In the genomic region with DNA sequence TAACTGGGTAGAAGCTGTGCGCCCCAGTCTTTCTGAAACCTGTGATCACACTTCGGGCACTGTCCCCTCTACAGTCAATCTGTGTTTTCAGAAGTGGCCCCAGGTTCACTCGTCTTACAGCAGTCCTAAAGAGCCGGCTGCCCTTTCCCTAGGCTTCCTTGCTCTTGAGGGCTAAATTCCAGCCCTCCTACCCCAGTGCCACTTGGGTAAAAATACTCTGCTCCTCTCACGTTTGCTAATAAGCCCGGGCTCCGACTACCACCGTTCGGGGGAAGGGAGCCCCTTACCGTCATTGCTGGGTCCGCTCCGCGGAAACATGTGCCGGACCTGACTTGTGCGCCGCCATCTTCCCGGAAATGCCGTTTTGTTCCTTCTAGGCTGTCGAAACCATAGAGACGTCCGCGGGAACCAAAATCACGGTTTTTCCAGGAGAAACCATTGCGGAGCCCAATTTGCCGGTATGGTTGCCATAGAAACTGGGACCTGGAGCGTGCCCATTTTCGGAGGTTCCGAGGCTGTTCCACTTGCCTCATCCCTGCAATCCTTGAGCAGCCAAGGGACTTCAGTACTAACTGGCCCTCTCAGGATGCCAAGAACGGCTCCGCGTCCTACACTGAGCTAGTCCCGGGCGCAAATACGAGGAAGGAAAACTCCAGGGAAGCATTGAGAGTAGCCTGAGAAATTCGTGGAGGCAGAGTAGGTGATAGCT, we compare ENCODE assay signal across 8 cellular contexts.
DNase-seq lines count a peak whose midpoint lies in the region; ATAC-seq and TF ChIP-seq lines count a peak whose summit lies in the region.

A gene (minus strand): TSS at position 358 of the 709 bp plus-strand sequence.

- H3K4me1 Mint-ChIP-seq in activated naive CD4-positive, alpha-beta T cell treated with anti-CD3 and anti-CD28 coated beads, Interleukin-2, amount 50 U/mL, for 24 hours: peaks cover 39% of the 10 kb centered on the region

- ATAC-seq in GM21390 (IDR thresholded peaks at IDR 0.05; ENCODE audit: unreplicated experiment) (peak; percentile 43), SK-N-SH treated with all-trans-retinoic acid at 6 μM for 48 hours (peak; percentile 90)

- peak within 1 kb of the TSS; percentile 95 for H3K4me3 Mint-ChIP-seq in activated naive CD4-positive, alpha-beta T cell treated with anti-CD3 and anti-CD28 coated beads, Interleukin-2, amount 50 U/mL, for 24 hours

- H3K9me3 Mint-ChIP-seq in activated naive CD4-positive, alpha-beta T cell treated with anti-CD3 and anti-CD28 coated beads, Interleukin-2, amount 50 U/mL, for 24 hours: no peaks in the 10 kb centered on the region

- peaks cover 21% of the 10 kb centered on the region for H3K36me3 Mint-ChIP-seq in activated naive CD4-positive, alpha-beta T cell treated with anti-CD3 and anti-CD28 coated beads, Interleukin-2, amount 50 U/mL, for 24 hours

- no peak for TF ChIP-seq CTCF in C4-2B (conservative IDR thresholded peaks at IDR 0.05)

- H3K27ac ChIP-seq in C4-2B: peak within 1 kb of the TSS; percentile 83

- peak within 1 kb of the TSS; percentile 99 for H3K27ac Mint-ChIP-seq in activated naive CD4-positive, alpha-beta T cell treated with anti-CD3 and anti-CD28 coated beads, Interleukin-2, amount 50 U/mL, for 24 hours

- H3K27me3 Mint-ChIP-seq in activated naive CD4-positive, alpha-beta T cell treated with anti-CD3 and anti-CD28 coated beads, Interleukin-2, amount 50 U/mL, for 24 hours: no peaks in the 10 kb centered on the region

- DNase-seq in NAMALWA (ENCODE audit: low spot score) (peak; percentile 93), globus pallidus (ENCODE audit: low spot score) (peak; percentile 82), nucleus accumbens (lab: John Stamatoyannopoulos, UW) (peak in 55 of 56 donors; percentile 43 to 93 (median 74)), superior temporal gyrus (ENCODE audit: extremely low spot score) (peak; percentile 93)

TF ChIP-seq in SK-N-SH treated with all-trans-retinoic acid at 6 μM for 48 hours, 23 proteins besides CTCF, POLR2A, EP300 and RAD21:
- TF ChIP-seq, protein P1, sequence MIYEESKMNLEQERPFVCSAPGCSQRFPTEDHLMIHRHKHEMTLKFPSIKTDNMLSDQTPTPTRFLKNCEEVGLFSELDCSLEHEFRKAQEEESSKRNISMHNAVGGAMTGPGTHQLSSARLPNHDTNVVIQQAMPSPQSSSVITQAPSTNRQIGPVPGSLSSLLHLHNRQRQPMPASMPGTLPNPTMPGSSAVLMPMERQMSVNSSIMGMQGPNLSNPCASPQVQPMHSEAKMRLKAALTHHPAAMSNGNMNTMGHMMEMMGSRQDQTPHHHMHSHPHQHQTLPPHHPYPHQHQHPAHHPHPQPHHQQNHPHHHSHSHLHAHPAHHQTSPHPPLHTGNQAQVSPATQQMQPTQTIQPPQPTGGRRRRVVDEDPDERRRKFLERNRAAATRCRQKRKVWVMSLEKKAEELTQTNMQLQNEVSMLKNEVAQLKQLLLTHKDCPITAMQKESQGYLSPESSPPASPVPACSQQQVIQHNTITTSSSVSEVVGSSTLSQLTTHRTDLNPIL (CRISPR knock-in tag; IDR thresholded peaks at IDR 0.05; ENCODE audit: low read depth): no peak
- TF ChIP-seq ZFP3 (CRISPR knock-in tag; IDR thresholded peaks at IDR 0.05) (0 out of 2 replicates have a peak, but pooled peaks have one; percentile 42), OSR1 (CRISPR knock-in tag; IDR thresholded peaks at IDR 0.05) (peak; percentile 48; the same call in 1 of the 2 replicates), TOX (CRISPR knock-in tag; IDR thresholded peaks at IDR 0.05; ENCODE audit: borderline replicate concordance) (no peak)

Comparison
In these comparisons a context has a peak if more than half of its experiments do, and no peak if none do; other contexts are left out.
1. Peak in every context shown above with its lines: DNase-seq, ATAC-seq and H3K27ac ChIP-seq.